21 cellular contexts compared by ENCODE assay signal in the genomic region with DNA sequence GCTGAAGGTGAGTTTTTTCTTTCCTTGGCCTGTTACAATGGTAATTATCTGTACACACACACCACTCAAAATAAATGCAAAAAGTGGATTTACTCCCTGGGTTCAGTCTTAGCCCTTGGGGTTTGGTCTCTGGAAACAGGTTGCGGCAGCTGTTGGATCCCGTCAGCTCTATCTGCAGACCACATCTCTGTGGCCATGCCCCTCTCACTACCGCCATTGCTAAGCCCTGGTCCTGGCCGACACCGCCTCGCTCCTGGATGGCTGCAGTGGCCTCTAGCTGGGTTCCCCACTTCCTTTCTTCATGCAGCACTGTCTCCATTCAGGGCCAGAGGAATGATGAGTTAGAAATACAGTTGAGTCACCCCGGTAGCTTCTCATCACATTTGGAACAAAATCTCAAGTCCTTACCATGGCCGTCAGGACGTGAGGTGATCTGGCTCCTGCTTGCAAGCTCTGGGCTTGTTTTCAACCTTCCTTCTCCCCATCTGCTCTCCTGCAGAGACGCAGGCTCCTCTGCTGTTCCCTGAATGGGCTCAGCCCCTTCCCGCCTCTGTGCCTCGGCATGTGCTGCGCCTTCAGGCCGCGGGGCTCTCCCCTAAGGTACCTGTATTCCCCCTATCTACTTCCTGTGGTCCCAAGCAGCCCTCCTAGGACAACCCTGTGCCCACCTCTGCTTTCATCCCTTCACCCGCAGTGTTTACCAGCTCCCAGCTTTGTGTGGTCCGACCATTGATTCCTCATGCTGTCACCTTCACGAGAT. TPM values are rescaled to one million over a fixed set of nuclear protein-coding genes. Genes with fewer than 3 reads are reported as not detected.
"Had no signal": no experiment of that assay in that cellular context is flagged by ENCODE, and none has a peak within 500 bp of the region (broad histone marks: within the 10 kb centered on the region; RNA-seq: fewer than 3 reads in every experiment).

No MANE protein-coding gene starts in this region.

- ATAC-seq: gastrocnemius medialis; heart right ventricle; left lobe of liver; mucosa of descending colon; naive thymus-derived CD8-positive, alpha-beta T cell; right cardiac atrium; stimulated activated effector memory CD8-positive, alpha-beta T cell treated with anti-CD3 and anti-CD28 coated beads, Interleukin-12 subunit alpha, Interleukin-12 subunit beta, amount 100 ng/mL, for 72 hours; stimulated activated naive CD8-positive, alpha-beta T cell treated with anti-CD3 and anti-CD28 coated beads, Interleukin-15, Interleukin-2, amounts not matched to agents 100 U/mL and 50 U/mL, for 24 hours had no signal

- H3K4me1 ChIP-seq: gastrocnemius medialis, heart right ventricle, suprapubic skin had no signal

- H3K27ac ChIP-seq: dorsolateral prefrontal cortex, gastrocnemius medialis, heart right ventricle, ovary, suprapubic skin, thyroid gland had no signal

- H3K36me3 Mint-ChIP-seq: stimulated activated effector memory CD8-positive, alpha-beta T cell treated with anti-CD3 and anti-CD28 coated beads, Interleukin-12 subunit alpha, Interleukin-12 subunit beta, amount 100 ng/mL, for 72 hours; type B pancreatic cell had no signal

- H3K27ac Mint-ChIP-seq: stimulated activated effector memory CD8-positive, alpha-beta T cell treated with anti-CD3 and anti-CD28 coated beads, Interleukin-12 subunit alpha, Interleukin-12 subunit beta, amount 100 ng/mL, for 72 hours; type B pancreatic cell had no signal

- H3K4me3 ChIP-seq: dorsolateral prefrontal cortex, gastrocnemius medialis, heart right ventricle, mucosa of descending colon, ovary, suprapubic skin, thyroid gland had no signal

- H3K4me3 Mint-ChIP-seq: naive thymus-derived CD8-positive, alpha-beta T cell; stimulated activated effector memory CD8-positive, alpha-beta T cell treated with anti-CD3 and anti-CD28 coated beads, Interleukin-12 subunit alpha, Interleukin-12 subunit beta, amount 100 ng/mL, for 72 hours; type B pancreatic cell had no signal

- DNase-seq: cortex of kidney; dorsolateral prefrontal cortex; effector CD8-positive, alpha-beta T cell; gastrocnemius medialis; heart right ventricle; hypothalamus; mammary epithelial cell; mucosa of descending colon; naive thymus-derived CD8-positive, alpha-beta T cell; ovary; right cardiac atrium; stimulated activated CD4-positive, alpha-beta T cell treated with anti-CD3 and anti-CD28 coated beads, Interleukin-4, amount 100 ng/mL, for 1 hour; stimulated activated CD8-positive, alpha-beta memory T cell treated with anti-CD3 and anti-CD28 coated beads, Interleukin-4, amount 100 ng/mL, for 48 hours; stimulated activated naive CD8-positive, alpha-beta T cell treated with anti-CD3 and anti-CD28 coated beads, Interleukin-15, Interleukin-2, amounts not matched to agents 100 U/mL and 50 U/mL, for 24 hours; thyroid gland had no signal

- H3K9me3 Mint-ChIP-seq: naive thymus-derived CD8-positive, alpha-beta T cell; stimulated activated effector memory CD8-positive, alpha-beta T cell treated with anti-CD3 and anti-CD28 coated beads, Interleukin-12 subunit alpha, Interleukin-12 subunit beta, amount 100 ng/mL, for 72 hours; type B pancreatic cell had no signal

- H3K9me3 ChIP-seq: gastrocnemius medialis, heart right ventricle, mucosa of descending colon, ovary, suprapubic skin, thyroid gland had no signal

- H3K27me3 ChIP-seq: dorsolateral prefrontal cortex, gastrocnemius medialis, heart right ventricle, ovary, suprapubic skin, thyroid gland had no signal

- H3K36me3 ChIP-seq: gastrocnemius medialis, heart right ventricle, ovary, suprapubic skin, thyroid gland had no signal

- H3K27me3 Mint-ChIP-seq: naive thymus-derived CD8-positive, alpha-beta T cell; progenitor cell of endocrine pancreas; type B pancreatic cell had no signal

- H3K4me1 Mint-ChIP-seq: stimulated activated effector memory CD8-positive, alpha-beta T cell treated with anti-CD3 and anti-CD28 coated beads, Interleukin-12 subunit alpha, Interleukin-12 subunit beta, amount 100 ng/mL, for 72 hours had no signal

RNA-seq across cellular contexts. Expression of a gene that starts 38.0 kb away (rescaled TPM):
- polyA plus RNA-seq: mammary epithelial cell; naive thymus-derived CD8-positive, alpha-beta T cell; neural cell; ovary; right cardiac atrium had no signal
